In the genomic region with DNA sequence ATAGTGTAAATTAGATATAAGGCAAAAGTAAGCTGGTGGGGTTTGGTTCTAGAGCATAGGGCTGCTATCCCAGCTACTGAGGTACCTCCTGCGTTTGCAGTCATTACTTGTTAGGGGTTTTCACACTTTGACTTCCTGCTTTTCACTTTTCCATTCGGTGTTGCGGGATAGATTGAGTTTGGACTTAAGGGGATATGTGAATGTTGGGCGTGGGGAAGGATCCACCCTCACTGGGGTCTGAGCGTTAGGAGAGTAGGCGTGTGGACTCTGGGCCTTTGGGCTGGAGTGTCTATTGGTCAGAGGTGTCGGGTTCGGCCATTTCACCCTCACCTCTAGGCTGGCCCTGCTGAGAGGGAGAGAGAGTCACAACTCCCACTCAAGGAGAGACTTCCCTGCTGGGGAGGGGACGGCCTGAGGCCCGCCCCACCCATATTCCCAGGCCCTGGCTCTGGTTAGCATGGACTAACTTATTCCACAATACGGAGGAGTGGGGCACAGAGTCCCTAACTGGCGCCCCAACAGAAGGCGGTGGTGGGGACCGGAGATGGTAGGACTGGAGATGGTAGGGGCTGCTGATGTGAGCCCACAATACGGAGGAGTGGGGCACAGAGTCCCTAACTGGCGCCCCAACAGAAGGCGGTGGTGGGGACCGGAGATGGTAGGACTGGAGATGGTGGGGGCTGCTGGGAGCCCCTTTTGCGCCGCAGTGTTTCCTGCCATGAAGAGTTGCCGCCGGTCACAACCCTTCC, we compare ENCODE assay signal across 8 cellular contexts. TPM values are rescaled to one million over a fixed set of nuclear protein-coding genes. Genes with fewer than 3 reads are reported as not detected.
A peak's percentile ranks its signal among the peaks of the same experiment; 100 is the strongest.
DNase-seq lines count a peak whose midpoint lies in the region; ATAC-seq and TF ChIP-seq lines count a peak whose summit lies in the region.

No MANE protein-coding gene starts in this region.

- peaks cover 57 to 59% of the 10 kb centered on the region in 2 donors for H3K4me1 Mint-ChIP-seq in natural killer cell treated with Interleukin-12 subunit alpha and Interleukin-12 subunit beta and Interleukin-15 and Interleukin-18, amount 100 ng/mL, for 72 hours (ENCODE audit: low read depth in 2 of 2)

- H3K9ac ChIP-seq in HUES48 (ENCODE audit: low read depth, low read length): peak overlapping the region; percentile 36; the same call in 1 of the 2 replicates

- CTCF ChIA-PET in AG04450 (lab: Charles Lee): interaction anchor here (0.6 to 1.4 kb wide), 4 partner anchors 20 to 348 kb away, joined by 3 to 5 read pairs (median 3); no protein-coding TSS in a partner anchor

- POLR2A ChIA-PET in AG04450 (lab: Yijun Ruan, JAX): no interaction called here

- H3K4me3 ChIP-seq in AG04450 (ENCODE audit: low read depth, low read length): peak overlapping the region; percentile 85
- H3K4me3 ChIP-seq in HUES48 (ENCODE audit: low read depth, low read length): peak overlapping the region; percentile 85

- H3K4me1 ChIP-seq in HUES48 (ENCODE audit: control insufficient read depth, insufficient read depth, low read length): peaks cover 10% of the 10 kb centered on the region; the same call in 1 of the 2 replicates

- no peaks in the 10 kb centered on the region for H3K36me3 Mint-ChIP-seq in natural killer cell treated with Interleukin-12 subunit alpha and Interleukin-12 subunit beta and Interleukin-15 and Interleukin-18, amount 100 ng/mL, for 72 hours

- peak overlapping the region; percentile 63 to 73 for H3K27ac Mint-ChIP-seq in natural killer cell treated with Interleukin-12 subunit alpha and Interleukin-12 subunit beta and Interleukin-15 and Interleukin-18, amount 100 ng/mL, for 72 hours

- H3K9me3 ChIP-seq in AG04450 (ENCODE audit: control insufficient read depth, insufficient read depth, low read length): no peaks in the 10 kb centered on the region; the same call in 1 of the 2 replicates
- H3K9me3 ChIP-seq in HUES48 (ENCODE audit: control insufficient read depth, insufficient read depth, low read length): no peaks in the 10 kb centered on the region

- H3K9me3 Mint-ChIP-seq in natural killer cell treated with Interleukin-12 subunit alpha and Interleukin-12 subunit beta and Interleukin-15 and Interleukin-18, amount 100 ng/mL, for 72 hours: no peaks in the 10 kb centered on the region

- no peaks in the 10 kb centered on the region for H3K27me3 Mint-ChIP-seq in natural killer cell treated with Interleukin-12 subunit alpha and Interleukin-12 subunit beta and Interleukin-15 and Interleukin-18, amount 100 ng/mL, for 72 hours

- peak overlapping the region; percentile 93 for H3K4me3 Mint-ChIP-seq in natural killer cell treated with Interleukin-12 subunit alpha and Interleukin-12 subunit beta and Interleukin-15 and Interleukin-18, amount 100 ng/mL, for 72 hours

- ATAC-seq in natural killer cell treated with Interleukin-12 subunit alpha and Interleukin-12 subunit beta and Interleukin-15 and Interleukin-18, amount 100 ng/mL, for 72 hours: no peak
- no peak for ATAC-seq in GM19452 (IDR thresholded peaks at IDR 0.05; ENCODE audit: unreplicated experiment)

- H3K27ac ChIP-seq in AG04450 (ENCODE audit: low read depth, low read length) (no peak overlapping the region), HUES48 (ENCODE audit: low read depth, low read length) (no peak overlapping the region), cingulate gyrus (ENCODE audit: low read depth, low read length) (peak overlapping the region; percentile 49)

- TF ChIP-seq CTCF in AG04450 (IDR thresholded peaks at IDR 0.05; ENCODE audit: low read depth, low read length): no peak

- H3K36me3 ChIP-seq in HUES48 (ENCODE audit: control insufficient read depth, insufficient read depth, low read length): peaks cover 2% of the 10 kb centered on the region; the same call in 1 of the 2 replicates

- DNase-seq in AG04450 (ENCODE audit: low read depth, low spot score): no peak
- no peak for DNase-seq in natural killer cell treated with Interleukin-12 subunit alpha and Interleukin-12 subunit beta and Interleukin-15 and Interleukin-18, amount 100 ng/mL, for 72 hours (ENCODE audit: low spot score)
- DNase-seq in NCI-H1105 (lab: John Stamatoyannopoulos, UW): no peak
- no peak for DNase-seq in NCI-H1694 (lab: John Stamatoyannopoulos, UW)
- no peak for DNase-seq in SIG-M5 (lab: John Stamatoyannopoulos, UW)

- H3K27me3 ChIP-seq in AG04450 (ENCODE audit: control insufficient read depth, insufficient read depth, low read length): no peaks in the 10 kb centered on the region
- peaks cover 23% of the 10 kb centered on the region for H3K27me3 ChIP-seq in HUES48 (ENCODE audit: control insufficient read depth, insufficient read depth, low read length)

RNA-seq across cellular contexts. Expression of gene PTPRA, which starts 1.6 kb away (rescaled TPM):
- 68.0 and 87.4 TPM in 2 replicates for polyA plus RNA-seq in AG04450 (2011; rRNA removed)
- polyA minus RNA-seq in AG04450 (2011; rRNA and poly(A)+ RNA removed): 49.0 and 56.3 TPM in 2 replicates
- total RNA-seq in natural killer cell treated with Interleukin-12 subunit alpha and Interleukin-12 subunit beta and Interleukin-15 and Interleukin-18, amount 100 ng/mL, for 72 hours: 10 to 100 TPM; 50.4 to 76.0 TPM

RNA-seq across cellular contexts. Expression of gene VPS16, which starts 31.2 kb away (rescaled TPM):
- polyA plus RNA-seq in AG04450 (2011; rRNA removed): 33.5 and 36.7 TPM in 2 replicates
- polyA minus RNA-seq in AG04450 (2011; rRNA and poly(A)+ RNA removed): 38.9 and 47.8 TPM in 2 replicates
- 100 to 1,000 TPM in 1 of 2 donors, 10 to 100 TPM in 1; 88.0 to 101 TPM for total RNA-seq in natural killer cell treated with Interleukin-12 subunit alpha and Interleukin-12 subunit beta and Interleukin-15 and Interleukin-18, amount 100 ng/mL, for 72 hours

RNA-seq across cellular contexts. Expression of gene PCED1A, which starts 31.3 kb away (rescaled TPM):
- polyA plus RNA-seq in AG04450 (2011; rRNA removed): 17.5 and 19.7 TPM in 2 replicates
- 10.2 and 13.7 TPM in 2 replicates for polyA minus RNA-seq in AG04450 (2011; rRNA and poly(A)+ RNA removed)
- total RNA-seq in natural killer cell treated with Interleukin-12 subunit alpha and Interleukin-12 subunit beta and Interleukin-15 and Interleukin-18, amount 100 ng/mL, for 72 hours: 10 to 100 TPM; 53.8 to 62.6 TPM

RNA-seq across cellular contexts. Expression of gene TMEM239, which starts 55.6 kb away (rescaled TPM):
- not detected in 2 replicates for polyA plus RNA-seq in AG04450 (2011; rRNA removed)
- 0.14 TPM in 1 of 2 replicates, not detected in the other for polyA minus RNA-seq in AG04450 (2011; rRNA and poly(A)+ RNA removed)
- not detected for total RNA-seq in natural killer cell treated with Interleukin-12 subunit alpha and Interleukin-12 subunit beta and Interleukin-15 and Interleukin-18, amount 100 ng/mL, for 72 hours

RNA-seq across cellular contexts. Expression of gene C20orf141, which starts 56.9 kb away (rescaled TPM):
- not detected in 2 replicates for polyA plus RNA-seq in AG04450 (2011; rRNA removed)
- polyA minus RNA-seq in AG04450 (2011; rRNA and poly(A)+ RNA removed): 0.46 TPM in 1 of 2 replicates, not detected in the other
- total RNA-seq in natural killer cell treated with Interleukin-12 subunit alpha and Interleukin-12 subunit beta and Interleukin-15 and Interleukin-18, amount 100 ng/mL, for 72 hours: not detected
